Comparison of ENCODE assay signal across 28 cellular contexts in the genomic region with DNA sequence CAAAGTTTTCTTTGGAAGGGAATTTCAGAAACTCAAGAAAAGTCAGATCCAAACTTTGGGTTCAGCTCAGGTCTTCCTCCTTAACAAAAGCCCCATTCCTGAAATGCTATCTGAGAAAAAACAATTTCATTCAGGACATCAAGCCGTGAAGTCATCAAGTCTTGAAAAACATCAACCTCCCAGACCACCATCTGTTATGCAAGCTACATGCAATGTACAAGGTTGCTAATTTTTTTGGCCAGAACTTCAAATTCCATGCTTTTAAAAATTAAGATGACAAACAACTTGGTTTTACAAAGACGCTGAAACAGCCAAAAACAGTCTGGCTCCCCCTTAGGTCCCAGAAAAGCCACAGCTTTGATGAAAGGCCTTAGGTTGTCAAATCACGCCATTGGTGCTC. TPM values are rescaled to one million over a fixed set of nuclear protein-coding genes. Genes with fewer than 3 reads are reported as not detected.
"Had no signal": no experiment of that assay in that cellular context is flagged by ENCODE, and none has a peak within 500 bp of the region (broad histone marks: within the 10 kb centered on the region; RNA-seq: fewer than 3 reads in every experiment).

No MANE protein-coding gene starts in this region.

- H3K4me3 Mint-ChIP-seq: activated CD4-positive, alpha-beta memory T cell treated with anti-CD3 and anti-CD28 coated beads, Interleukin-2, amount 10 ng/mL, durations not matched to agents 7 days and 5 days; activated CD4-positive, alpha-beta T cell treated with anti-CD3 and anti-CD28 coated beads, Interleukin-2, amount 10 ng/mL, durations not matched to agents 7 days and 5 days; activated naive CD4-positive, alpha-beta T cell treated with anti-CD3 and anti-CD28 coated beads, Interleukin-2, amount 10 ng/mL, durations not matched to agents 7 days and 5 days; activated naive CD8-positive, alpha-beta T cell treated with anti-CD3 and anti-CD28 coated beads, Interleukin-2, amount 10 ng/mL, durations not matched to agents 7 days and 5 days; activated T-cell treated with anti-CD3 and anti-CD28 coated beads, Interleukin-2, amount 50 U/mL, for 24 hours; central memory CD8-positive, alpha-beta T cell; effector memory CD8-positive, alpha-beta T cell; immature natural killer cell; memory B cell; natural killer cell; stimulated activated effector memory CD8-positive, alpha-beta T cell treated with anti-CD3 and anti-CD28 coated beads, Interleukin-12 subunit alpha, Interleukin-12 subunit beta, amount 100 ng/mL, for 72 hours; stimulated activated naive CD8-positive, alpha-beta T cell treated with anti-CD3 and anti-CD28 coated beads, Interleukin-15, Interleukin-2, amounts not matched to agents 100 ng/mL and 50 ng/mL, for 24 hours had no signal

- H3K36me3 ChIP-seq: colonic mucosa, heart left ventricle, thoracic aorta had no signal

- H3K4me1 Mint-ChIP-seq: activated CD4-positive, alpha-beta memory T cell treated with anti-CD3 and anti-CD28 coated beads, Interleukin-2, amount 10 ng/mL, durations not matched to agents 7 days and 5 days; activated CD4-positive, alpha-beta T cell treated with anti-CD3 and anti-CD28 coated beads, Interleukin-2, amount 10 ng/mL, durations not matched to agents 7 days and 5 days; activated naive CD4-positive, alpha-beta T cell treated with anti-CD3 and anti-CD28 coated beads, Interleukin-2, amount 10 ng/mL, durations not matched to agents 7 days and 5 days; activated naive CD8-positive, alpha-beta T cell treated with anti-CD3 and anti-CD28 coated beads, Interleukin-2, amount 10 ng/mL, durations not matched to agents 7 days and 5 days; central memory CD8-positive, alpha-beta T cell; immature natural killer cell; memory B cell; natural killer cell; stimulated activated effector memory CD8-positive, alpha-beta T cell treated with anti-CD3 and anti-CD28 coated beads, Interleukin-12 subunit alpha, Interleukin-12 subunit beta, amount 100 ng/mL, for 72 hours had no signal

- DNase-seq: activated CD4-positive, alpha-beta memory T cell treated with anti-CD3 and anti-CD28 coated beads, Interleukin-2, amount 10 ng/mL, durations not matched to agents 7 days and 5 days; activated CD4-positive, alpha-beta T cell treated with anti-CD3 and anti-CD28 coated beads for 1 hour; activated CD4-positive, alpha-beta T cell treated with anti-CD3 and anti-CD28 coated beads, Interleukin-2, amount 10 ng/mL, durations not matched to agents 7 days and 5 days; activated CD8-positive, alpha-beta memory T cell treated with anti-CD3 and anti-CD28 coated beads, Interleukin-2, amount 50 U/mL, for 48 hours; activated gamma-delta T cell; activated naive CD4-positive, alpha-beta T cell treated with anti-CD3 and anti-CD28 coated beads, Interleukin-2, amount 10 ng/mL, durations not matched to agents 7 days and 5 days; activated naive CD8-positive, alpha-beta T cell treated with anti-CD3 and anti-CD28 coated beads, Interleukin-2, amount 10 ng/mL, durations not matched to agents 7 days and 5 days; activated T-cell treated with anti-CD3 and anti-CD28 coated beads, Interleukin-2, amount 50 U/mL, for 24 hours; amygdala; colonic mucosa; dorsolateral prefrontal cortex; effector memory CD8-positive, alpha-beta T cell; foreskin keratinocyte; heart left ventricle; hypothalamus; immature natural killer cell; natural killer cell; posterior cingulate gyrus; right cardiac atrium; stimulated activated CD4-positive, alpha-beta T cell treated with anti-CD3 and anti-CD28 coated beads, Interleukin-12 subunit alpha, Interleukin-12 subunit beta, amount 100 ng/mL, for 4 hours; stimulated activated CD4-positive, alpha-beta T cell treated with anti-CD3 and anti-CD28 coated beads, Interleukin-4, amount 100 ng/mL, for 24 hours; T-helper 2 cell had no signal

- H3K9me3 Mint-ChIP-seq: activated CD4-positive, alpha-beta T cell treated with anti-CD3 and anti-CD28 coated beads, Interleukin-2, amount 10 ng/mL, durations not matched to agents 7 days and 5 days; activated naive CD8-positive, alpha-beta T cell treated with anti-CD3 and anti-CD28 coated beads, Interleukin-2, amount 10 ng/mL, durations not matched to agents 7 days and 5 days; activated T-cell treated with anti-CD3 and anti-CD28 coated beads, Interleukin-2, amount 50 U/mL, for 24 hours; central memory CD8-positive, alpha-beta T cell; memory B cell; stimulated activated naive CD8-positive, alpha-beta T cell treated with anti-CD3 and anti-CD28 coated beads, Interleukin-15, Interleukin-2, amounts not matched to agents 100 ng/mL and 50 ng/mL, for 24 hours had no signal

- H3K27me3 ChIP-seq: colonic mucosa had no signal

- H3K36me3 Mint-ChIP-seq: activated naive CD4-positive, alpha-beta T cell treated with anti-CD3 and anti-CD28 coated beads, Interleukin-2, amount 10 ng/mL, durations not matched to agents 7 days and 5 days; activated naive CD8-positive, alpha-beta T cell treated with anti-CD3 and anti-CD28 coated beads, Interleukin-2, amount 10 ng/mL, durations not matched to agents 7 days and 5 days; immature natural killer cell; memory B cell; natural killer cell; stimulated activated effector memory CD8-positive, alpha-beta T cell treated with anti-CD3 and anti-CD28 coated beads, Interleukin-12 subunit alpha, Interleukin-12 subunit beta, amount 100 ng/mL, for 72 hours; WTC11 had no signal

- H3K27me3 Mint-ChIP-seq: activated CD4-positive, alpha-beta memory T cell treated with anti-CD3 and anti-CD28 coated beads, Interleukin-2, amount 10 ng/mL, durations not matched to agents 7 days and 5 days; activated CD4-positive, alpha-beta T cell treated with anti-CD3 and anti-CD28 coated beads, Interleukin-2, amount 10 ng/mL, durations not matched to agents 7 days and 5 days; activated naive CD4-positive, alpha-beta T cell treated with anti-CD3 and anti-CD28 coated beads, Interleukin-2, amount 10 ng/mL, durations not matched to agents 7 days and 5 days; activated naive CD8-positive, alpha-beta T cell treated with anti-CD3 and anti-CD28 coated beads, Interleukin-2, amount 10 ng/mL, durations not matched to agents 7 days and 5 days; activated T-cell treated with anti-CD3 and anti-CD28 coated beads, Interleukin-2, amount 50 U/mL, for 24 hours; central memory CD8-positive, alpha-beta T cell; effector memory CD8-positive, alpha-beta T cell; stimulated activated naive CD8-positive, alpha-beta T cell treated with anti-CD3 and anti-CD28 coated beads, Interleukin-15, Interleukin-2, amounts not matched to agents 100 ng/mL and 50 ng/mL, for 24 hours had no signal

- H3K4me1 ChIP-seq: colonic mucosa, foreskin keratinocyte, heart left ventricle had no signal

- H3K27ac Mint-ChIP-seq: activated CD4-positive, alpha-beta memory T cell treated with anti-CD3 and anti-CD28 coated beads, Interleukin-2, amount 10 ng/mL, durations not matched to agents 7 days and 5 days; activated CD4-positive, alpha-beta T cell treated with anti-CD3 and anti-CD28 coated beads, Interleukin-2, amount 10 ng/mL, durations not matched to agents 7 days and 5 days; activated naive CD4-positive, alpha-beta T cell treated with anti-CD3 and anti-CD28 coated beads, Interleukin-2, amount 10 ng/mL, durations not matched to agents 7 days and 5 days; activated naive CD8-positive, alpha-beta T cell treated with anti-CD3 and anti-CD28 coated beads, Interleukin-2, amount 10 ng/mL, durations not matched to agents 7 days and 5 days; activated T-cell treated with anti-CD3 and anti-CD28 coated beads, Interleukin-2, amount 50 U/mL, for 24 hours; effector memory CD8-positive, alpha-beta T cell; immature natural killer cell; memory B cell; natural killer cell; stimulated activated effector memory CD8-positive, alpha-beta T cell treated with anti-CD3 and anti-CD28 coated beads, Interleukin-12 subunit alpha, Interleukin-12 subunit beta, amount 100 ng/mL, for 72 hours; stimulated activated naive CD8-positive, alpha-beta T cell treated with anti-CD3 and anti-CD28 coated beads, Interleukin-15, Interleukin-2, amounts not matched to agents 100 ng/mL and 50 ng/mL, for 24 hours had no signal

- H3K9me3 ChIP-seq: colonic mucosa, heart left ventricle, thoracic aorta had no signal

- ATAC-seq: effector memory CD8-positive, alpha-beta T cell; foreskin keratinocyte; heart left ventricle; natural killer cell; right cardiac atrium; stimulated activated effector memory CD8-positive, alpha-beta T cell treated with anti-CD3 and anti-CD28 coated beads, Interleukin-12 subunit alpha, Interleukin-12 subunit beta, amount 100 ng/mL, for 72 hours had no signal

- H3K4me3 ChIP-seq: colonic mucosa, dorsolateral prefrontal cortex, heart left ventricle, thoracic aorta had no signal

- H3K27ac ChIP-seq: colonic mucosa, dorsolateral prefrontal cortex, foreskin keratinocyte, heart left ventricle, thoracic aorta had no signal

RNA-seq across cellular contexts. Expression of gene WNT5A, which starts 53.9 kb away (rescaled TPM):
- total RNA-seq: activated CD4-positive, alpha-beta memory T cell treated with anti-CD3 and anti-CD28 coated beads, Interleukin-2, amount 10 ng/mL, durations not matched to agents 7 days and 5 days; activated CD4-positive, alpha-beta T cell treated with anti-CD3 and anti-CD28 coated beads, Interleukin-2, amount 10 ng/mL, durations not matched to agents 7 days and 5 days; activated naive CD8-positive, alpha-beta T cell treated with anti-CD3 and anti-CD28 coated beads, Interleukin-2, amount 10 ng/mL, durations not matched to agents 7 days and 5 days; natural killer cell had no signal
